20 cellular contexts compared by ENCODE assay signal in the genomic region with DNA sequence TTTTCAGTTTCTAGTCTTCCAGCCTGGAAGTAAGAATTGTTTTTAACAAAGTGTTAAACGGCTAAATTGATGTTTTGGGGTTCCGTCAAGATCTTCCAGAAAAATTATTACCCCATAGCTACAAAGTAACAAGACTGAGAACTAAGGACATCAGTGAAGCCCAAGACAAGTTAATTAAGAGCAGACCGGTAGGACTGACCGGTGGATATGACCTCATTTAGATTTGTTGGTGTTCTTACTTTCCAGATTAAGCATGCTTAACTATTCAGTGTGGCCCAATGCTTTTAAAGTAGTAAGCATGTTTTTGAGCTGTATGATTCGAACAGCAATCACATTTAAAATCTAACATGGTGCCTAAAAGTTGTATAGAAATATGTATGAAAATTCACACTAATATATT.
"Had no signal": no experiment of that assay in that cellular context is flagged by ENCODE, and none has a peak within 500 bp of the region (broad histone marks: within the 10 kb centered on the region; RNA-seq: fewer than 3 reads in every experiment).

No MANE protein-coding gene starts in this region.

- H3K9me3 ChIP-seq: tibial nerve, vagina had no signal

- H3K36me3 ChIP-seq: vagina had no signal

- DNase-seq: activated CD4-positive, alpha-beta T cell treated with anti-CD3 and anti-CD28 coated beads, Interleukin-2, amount 50 U/mL, for 1 hour; activated CD4-positive, CD25-positive, alpha-beta regulatory T cell treated with anti-CD3 and anti-CD28 coated beads, Interleukin-2, amount 50 U/mL, for 72 hours; activated CD8-positive, alpha-beta memory T cell treated with anti-CD3 and anti-CD28 coated beads, Interleukin-2, amount 50 U/mL, for 4 hours; activated effector memory CD4-positive, alpha-beta T cell treated with anti-CD3 and anti-CD28 coated beads, Interleukin-2, amount 50 U/mL, for 16 hours; activated naive CD4-positive, alpha-beta T cell treated with anti-CD3 and anti-CD28 coated beads, Interleukin-2, amount 50 U/mL, for 16 hours; activated T-cell treated with anti-CD3 and anti-CD28 coated beads, Interleukin-2, amount 50 U/mL, for 48 hours; dermis blood vessel endothelial cell; effector memory CD4-positive, alpha-beta T cell; mesenchymal stem cell; naive thymus-derived CD8-positive, alpha-beta T cell; stimulated activated CD4-positive, alpha-beta T cell treated with anti-CD3 and anti-CD28 coated beads, Interleukin-12 subunit alpha, Interleukin-12 subunit beta, amount 100 ng/mL, for 4 hours; stimulated activated CD4-positive, alpha-beta T cell treated with anti-CD3 and anti-CD28 coated beads, Interleukin-1b, Interleukin-23, amount 100 ng/mL, for 48 hours; stimulated activated naive CD4-positive, alpha-beta T cell treated with Interleukin-2 at 50 U/mL for 16 hours; substantia nigra; T-helper 2 cell had no signal

- H3K4me3 ChIP-seq: tibial nerve, vagina had no signal

- H3K4me1 ChIP-seq: tibial nerve had no signal

- FAIRE-seq: astrocyte had no signal

- H3K27ac ChIP-seq: epithelial cell of prostate, tibial nerve, vagina, VCaP had no signal

- H3K27me3 ChIP-seq: tibial nerve, vagina had no signal
